In genomic region chr18:36183987-36184386, GRCh38 we compare ENCODE assay signal across 2 cellular contexts.
TF ChIP-seq lines count a peak whose summit lies in the region.

No MANE protein-coding gene starts in this region.

TF ChIP-seq in HepG2, 621 proteins besides CTCF, POLR2A, EP300 and RAD21:
- TF ChIP-seq ZNF24 (IDR thresholded peaks at IDR 0.05) (peak; percentile 70; the same call in 1 of the 2 replicates), BCL3 (CRISPR knock-in tag; IDR thresholded peaks at IDR 0.05) (no peak)

TF ChIP-seq in GM12878, 131 proteins besides CTCF, POLR2A, EP300 and RAD21:
- no peak for TF ChIP-seq REST (IDR thresholded peaks at IDR 0.05; ENCODE audit: low read depth, low read length)
- TF ChIP-seq GATAD2B (conservative IDR thresholded peaks at IDR 0.05; ENCODE audit: low read depth) = no peak
- peak; percentile 83 for TF ChIP-seq ZNF24 (IDR thresholded peaks at IDR 0.05)
- no peak for TF ChIP-seq ZBTB4 (CRISPR knock-in tag; IDR thresholded peaks at IDR 0.05)
- no peak for TF ChIP-seq NR2C1 (IDR thresholded peaks at IDR 0.05)
- TF ChIP-seq WRNIP1 (IDR thresholded peaks at IDR 0.05; ENCODE audit: borderline replicate concordance, low read depth, low read length) = no peak
